In the genomic region with DNA sequence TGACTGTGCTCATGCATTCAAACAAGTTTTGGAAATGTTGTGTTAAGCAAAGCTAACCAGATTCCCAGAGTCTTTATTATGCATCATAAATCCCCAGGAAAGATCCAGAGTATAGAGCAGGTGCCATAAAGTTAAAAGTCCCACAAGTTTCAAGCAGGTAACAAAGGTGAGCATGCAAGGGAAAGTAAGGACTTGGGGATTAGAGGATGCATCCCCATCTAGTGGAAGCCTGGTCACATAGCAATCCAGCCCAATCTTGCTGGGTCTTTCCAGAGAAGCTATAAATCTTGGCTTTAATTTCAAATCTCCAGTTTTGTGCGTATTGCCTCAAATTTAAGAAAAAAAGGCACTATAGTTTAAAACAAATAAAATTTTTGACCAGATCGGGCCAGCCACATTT, we compare ENCODE assay signal across 11 cellular contexts.
DNase-seq lines count a peak whose midpoint lies in the region; ATAC-seq and TF ChIP-seq lines count a peak whose summit lies in the region.
"Had no signal": no experiment of that assay in that cellular context is flagged by ENCODE, and none has a peak within 500 bp of the region (broad histone marks: within the 10 kb centered on the region; RNA-seq: fewer than 3 reads in every experiment).

No MANE protein-coding gene starts in this region.

- DNase-seq in BE2C (no peak), HEK293T (ENCODE audit: extremely low spot score) (peak; percentile 10), SHP77 treated with DMSO at 0.1 percent for 48 hours (lab: John Stamatoyannopoulos, UW) (peak; percentile 2), iPS-NIHi11 (ENCODE audit: low spot score) (peak; percentile 25), mucosa of gallbladder (ENCODE audit: low spot score) (no peak), T-helper 1 cell (no peak), testis (no peak)
- DNase-seq: effector CD4-positive, alpha-beta T cell; EL had no signal

- H3K4me3 ChIP-seq in BE2C (ENCODE audit: low read depth, low read length) (no peak overlapping the region), testis (no peak overlapping the region)

- H3K27ac ChIP-seq in testis = no peak overlapping the region
- H3K27ac ChIP-seq: HL-60 had no signal

- no peak for ATAC-seq in GM21717 (IDR thresholded peaks at IDR 0.05; ENCODE audit: unreplicated experiment)

- TF ChIP-seq CTCF in BE2C (IDR thresholded peaks at IDR 0.05; ENCODE audit: low read depth, low read length) (peak; percentile 63), testis (IDR thresholded peaks at IDR 0.05) (no peak)

- POLR2A ChIA-PET in HEK293T (lab: Yijun Ruan, JAX) = interaction anchor here (0.6 kb wide), 1 partner anchor 130 kb away, joined by 3 read pairs; no protein-coding TSS in a partner anchor

- CTCF ChIA-PET in HEK293T (lab: Yijun Ruan, JAX) = interaction anchor here (0.7 kb wide), 1 partner anchor 73 kb away, joined by 3 read pairs; a partner anchor contains a TSS

- intact Hi-C loops in testis (cut with DNase I; ENCODE audit: low total_unique reads) = no loop called here

- TF ChIP-seq POLR2A in testis (IDR thresholded peaks at IDR 0.05) = no peak

- WGBS in testis, 2 donors = 57 to 71% methylated on average over 2 of the region's 2 CpGs

- no peaks in the 10 kb centered on the region for H3K4me1 ChIP-seq in BE2C
- H3K4me1 ChIP-seq in testis = no peaks in the 10 kb centered on the region

- H3K9me3 ChIP-seq in BE2C (no peaks in the 10 kb centered on the region; the same call in 1 of the 2 replicates), testis (no peaks in the 10 kb centered on the region)

- no peaks in the 10 kb centered on the region for H3K36me3 ChIP-seq in BE2C
- no peaks in the 10 kb centered on the region for H3K36me3 ChIP-seq in testis (ENCODE audit: low read depth, missing control alignments)

- no peaks in the 10 kb centered on the region for H3K27me3 ChIP-seq in BE2C
- no peaks in the 10 kb centered on the region for H3K27me3 ChIP-seq in testis

TF ChIP-seq in HEK293T, 16 proteins besides CTCF, POLR2A, EP300 and RAD21:
- TF ChIP-seq HDGF (IDR thresholded peaks at IDR 0.05; ENCODE audit: borderline replicate concordance) (no peak), ZNF384 (IDR thresholded peaks at IDR 0.05) (no peak), FOXA1 (IDR thresholded peaks at IDR 0.05) (no peak), NFRKB (IDR thresholded peaks at IDR 0.05) (no peak), CTBP1 (IDR thresholded peaks at IDR 0.05; ENCODE audit: borderline replicate concordance) (no peak), SP1 (IDR thresholded peaks at IDR 0.05) (no peak), L3MBTL2 (conservative IDR thresholded peaks at IDR 0.05) (no peak), TARDBP (IDR thresholded peaks at IDR 0.05) (no peak), BHLHE40 (IDR thresholded peaks at IDR 0.05; ENCODE audit: borderline replicate concordance) (no peak), SUZ12 (IDR thresholded peaks at IDR 0.05) (no peak), FOXM1 (IDR thresholded peaks at IDR 0.05; ENCODE audit: borderline replicate concordance) (no peak), LEF1 (IDR thresholded peaks at IDR 0.05; ENCODE audit: borderline replicate concordance) (no peak)
- TF ChIP-seq, protein P1, sequence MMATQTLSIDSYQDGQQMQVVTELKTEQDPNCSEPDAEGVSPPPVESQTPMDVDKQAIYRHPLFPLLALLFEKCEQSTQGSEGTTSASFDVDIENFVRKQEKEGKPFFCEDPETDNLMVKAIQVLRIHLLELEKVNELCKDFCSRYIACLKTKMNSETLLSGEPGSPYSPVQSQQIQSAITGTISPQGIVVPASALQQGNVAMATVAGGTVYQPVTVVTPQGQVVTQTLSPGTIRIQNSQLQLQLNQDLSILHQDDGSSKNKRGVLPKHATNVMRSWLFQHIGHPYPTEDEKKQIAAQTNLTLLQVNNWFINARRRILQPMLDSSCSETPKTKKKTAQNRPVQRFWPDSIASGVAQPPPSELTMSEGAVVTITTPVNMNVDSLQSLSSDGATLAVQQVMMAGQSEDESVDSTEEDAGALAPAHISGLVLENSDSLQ (IDR thresholded peaks at IDR 0.05) = no peak
TF ChIP-seq in HEK293T: peak in this region for 0.

Comparison
In these comparisons a context has a peak if more than half of its experiments do, and no peak if none do; other contexts are left out.
1. DNase-seq: peak in HEK293T (single experiment), SHP77 treated with DMSO at 0.1 percent for 48 hours (single experiment) and iPS-NIHi11 (single experiment); none in BE2C (single experiment), mucosa of gallbladder (single experiment), T-helper 1 cell (0 of 5) and testis (single experiment).